Comparison of ENCODE assay signal across 8 cellular contexts in genomic region chr19:11881151-11881800, GRCh38. TPM values are rescaled to one million over a fixed set of nuclear protein-coding genes. Genes with fewer than 3 reads are reported as not detected.
DNase-seq lines count a peak whose midpoint lies in the region; ATAC-seq and FAIRE-seq lines count a peak whose summit lies in the region.

No MANE protein-coding gene starts in this region.

- peak; percentile 48 for DNase-seq in A172 (ENCODE audit: low spot score)
- peak; percentile 37 for DNase-seq in GM19239 (ENCODE audit: insufficient read length, low spot score)
- DNase-seq in NCI-H526 treated with DMSO at 0.1 percent for 48 hours (lab: John Stamatoyannopoulos, UW): peak; percentile 47
- DNase-seq in activated CD4-positive, alpha-beta T cell treated with anti-CD3 and anti-CD28 coated beads, Interleukin-2, amount 50 U/mL, for 24 hours (ENCODE audit: low read depth in 1 of 2, low spot score in 1 of 2): peak; percentile 25 to 55
- DNase-seq in dermis microvascular lymphatic vessel endothelial cell (ENCODE audit: low read depth in 2 of 2): peak; percentile 36 to 59
- peak; percentile 56 to 61 for DNase-seq in lung microvascular endothelial cell (ENCODE audit: low read depth in 2 of 2)
- peak; percentile 34 to 39 for DNase-seq in stimulated activated CD8-positive, alpha-beta memory T cell treated with anti-CD3 and anti-CD28 coated beads, Interleukin-2, amount 100 ng/mL, for 1 hour (ENCODE audit: low read depth in 2 of 2)

- FAIRE-seq in GM19239 (lab: Jason Lieb, UNC): peak; percentile 55

- no peak for ATAC-seq in HG02970 (IDR thresholded peaks at IDR 0.05; ENCODE audit: low FRiP score, unreplicated experiment)

RNA-seq across cellular contexts. Expression of gene ZNF69, which starts 6.3 kb away (rescaled TPM):
- total RNA-seq in A172 (2014; rRNA removed; shearing (Covaris generic)): not detected in 2 replicates
- total RNA-seq in dermis microvascular lymphatic vessel endothelial cell: 5.0 and 9.6 TPM in 2 replicates
- total RNA-seq in lung microvascular endothelial cell: 3.5 and 8.7 TPM in 2 replicates

RNA-seq across cellular contexts. Expression of gene ZNF439, which starts 32.8 kb away (rescaled TPM):
- 0.14 TPM in 1 of 2 replicates, not detected in the other for total RNA-seq in A172 (2014; rRNA removed; shearing (Covaris generic))
- total RNA-seq in dermis microvascular lymphatic vessel endothelial cell (0.77 and 1.1 TPM in 2 replicates), lung microvascular endothelial cell (0.22 and 2.8 TPM in 2 replicates)

RNA-seq across cellular contexts. Expression of gene ZNF700, which starts 43.6 kb away (rescaled TPM):
- 14.7 and 17.6 TPM in 2 replicates for total RNA-seq in A172 (2014; rRNA removed; shearing (Covaris generic))
- total RNA-seq in dermis microvascular lymphatic vessel endothelial cell (4.0 and 5.9 TPM in 2 replicates), lung microvascular endothelial cell (3.3 and 5.2 TPM in 2 replicates)
